In the genomic region with DNA sequence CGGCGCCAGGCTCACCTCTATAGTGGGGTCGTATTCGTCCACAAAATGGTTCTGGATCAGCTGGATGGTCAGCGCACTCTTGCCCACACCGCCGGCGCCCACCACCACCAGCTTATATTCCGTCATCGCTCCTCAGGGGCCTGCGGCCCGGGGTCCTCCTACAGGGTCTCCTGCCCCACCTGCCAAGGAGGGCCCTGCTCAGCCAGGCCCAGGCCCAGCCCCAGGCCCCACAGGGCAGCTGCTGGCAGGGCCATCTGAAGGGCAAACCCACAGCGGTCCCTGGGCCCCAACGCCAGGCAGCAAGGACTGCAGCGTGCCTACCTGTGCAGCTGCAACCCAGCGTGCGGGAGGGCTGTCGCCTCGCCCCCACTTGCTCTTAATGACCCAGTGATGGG, we compare ENCODE assay signal across 8 cellular contexts. TPM values are rescaled to one million over a fixed set of nuclear protein-coding genes. Genes with fewer than 3 reads are reported as not detected.
DNase-seq lines count a peak whose midpoint lies in the region; ATAC-seq and TF ChIP-seq lines count a peak whose summit lies in the region.

No MANE protein-coding gene starts in this region.

- no peak for TF ChIP-seq CTCF in uterus (IDR thresholded peaks at IDR 0.05)

- H3K36me3 Mint-ChIP-seq in activated naive CD4-positive, alpha-beta T cell treated with anti-CD3 and anti-CD28 coated beads, Interleukin-2, amount 10 ng/mL, durations not matched to agents 7 days and 5 days: peaks cover 8% of the 10 kb centered on the region
- peaks cover 15% of the 10 kb centered on the region for H3K36me3 Mint-ChIP-seq in central memory CD8-positive, alpha-beta T cell (ENCODE audit: insufficient read depth)

- no peak for TF ChIP-seq POLR2A in uterus (IDR thresholded peaks at IDR 0.05)

- H3K4me3 Mint-ChIP-seq in activated naive CD4-positive, alpha-beta T cell treated with anti-CD3 and anti-CD28 coated beads, Interleukin-2, amount 10 ng/mL, durations not matched to agents 7 days and 5 days: peak overlapping the region; percentile 74
- peak overlapping the region; percentile 71 for H3K4me3 Mint-ChIP-seq in central memory CD8-positive, alpha-beta T cell

- no peak for ATAC-seq in central memory CD8-positive, alpha-beta T cell (replicated peaks; ENCODE audit: extremely low read depth, poor library complexity, severe bottlenecking)
- ATAC-seq in GM19467 (IDR thresholded peaks at IDR 0.05; ENCODE audit: unreplicated experiment): no peak

- no peaks in the 10 kb centered on the region for H3K9me3 Mint-ChIP-seq in activated naive CD4-positive, alpha-beta T cell treated with anti-CD3 and anti-CD28 coated beads, Interleukin-2, amount 10 ng/mL, durations not matched to agents 7 days and 5 days
- no peaks in the 10 kb centered on the region for H3K9me3 Mint-ChIP-seq in central memory CD8-positive, alpha-beta T cell

- no peak for DNase-seq in activated naive CD4-positive, alpha-beta T cell treated with anti-CD3 and anti-CD28 coated beads, Interleukin-2, amount 10 ng/mL, durations not matched to agents 7 days and 5 days
- no peak for DNase-seq in activated naive CD4-positive, alpha-beta T cell (lab: John Stamatoyannopoulos, UW)
- DNase-seq in central memory CD8-positive, alpha-beta T cell (ENCODE audit: low spot score in 2 of 2): no peak
- peak in 1 of 2 donors; percentile 23 for DNase-seq in uterus
- DNase-seq in GF-D8 (lab: John Stamatoyannopoulos, UW): no peak
- DNase-seq in NCI-H1436 treated with DMSO at 0.1 percent for 48 hours (lab: John Stamatoyannopoulos, UW): no peak

- H3K36me3 ChIP-seq in uterus: no peaks in the 10 kb centered on the region

- CTCF ChIA-PET in activated naive CD4-positive, alpha-beta T cell treated with anti-CD3 and anti-CD28 coated beads, Interleukin-2, amount 10 ng/mL, durations not matched to agents 7 days and 5 days (lab: Charles Lee): interaction anchor here (1.5 kb wide), 1 partner anchor 107 kb away, joined by 3 read pairs; no protein-coding TSS in a partner anchor

- H3K4me1 Mint-ChIP-seq in activated naive CD4-positive, alpha-beta T cell treated with anti-CD3 and anti-CD28 coated beads, Interleukin-2, amount 10 ng/mL, durations not matched to agents 7 days and 5 days: peaks cover 25% of the 10 kb centered on the region
- peaks cover 16% of the 10 kb centered on the region for H3K4me1 Mint-ChIP-seq in central memory CD8-positive, alpha-beta T cell

- no peak overlapping the region for H3K27ac Mint-ChIP-seq in activated naive CD4-positive, alpha-beta T cell treated with anti-CD3 and anti-CD28 coated beads, Interleukin-2, amount 10 ng/mL, durations not matched to agents 7 days and 5 days
- H3K27ac Mint-ChIP-seq in central memory CD8-positive, alpha-beta T cell (ENCODE audit: low read depth): no peak overlapping the region

- H3K27me3 Mint-ChIP-seq in activated naive CD4-positive, alpha-beta T cell treated with anti-CD3 and anti-CD28 coated beads, Interleukin-2, amount 10 ng/mL, durations not matched to agents 7 days and 5 days: peaks cover 22% of the 10 kb centered on the region
- H3K27me3 Mint-ChIP-seq in central memory CD8-positive, alpha-beta T cell: no peaks in the 10 kb centered on the region

- intact Hi-C loops in uterus (cut with DNase I; ENCODE audit: low total_unique reads): no loop called here

- H3K4me1 ChIP-seq in mononuclear cell (ENCODE audit: insufficient read depth, low read length) (peaks cover 42% of the 10 kb centered on the region), uterus (peaks cover 0 to 9% of the 10 kb centered on the region in 2 donors)

- no peak overlapping the region for H3K27ac ChIP-seq in uterus

- peak overlapping the region; percentile 52 for H3K4me3 ChIP-seq in mononuclear cell (ENCODE audit: low read length)
- H3K4me3 ChIP-seq in uterus: peak overlapping the region; percentile 62 to 77

- no peaks in the 10 kb centered on the region for H3K9me3 ChIP-seq in mononuclear cell (ENCODE audit: low read depth, low read length)
- no peaks in the 10 kb centered on the region for H3K9me3 ChIP-seq in uterus

- H3K27me3 ChIP-seq in mononuclear cell (ENCODE audit: insufficient read depth, low read length) (no peaks in the 10 kb centered on the region), uterus (peaks cover 0 to 9% of the 10 kb centered on the region in 2 donors)

RNA-seq across cellular contexts. Expression of a gene that starts 1.2 kb away (rescaled TPM):
- total RNA-seq in mononuclear cell: 7.1 TPM
- total RNA-seq in uterus: 10 to 100 TPM in 3 of 4 donors, 1 to 10 TPM in 1; 5.4 to 37.6 (median 23.8) TPM

RNA-seq across cellular contexts. Expression of a gene that starts 3.1 kb away (rescaled TPM):
- 0.94 TPM for total RNA-seq in mononuclear cell
- total RNA-seq in uterus: 1 to 10 TPM in 2 of 4 donors, not detected in 2; 1.7 to 1.9 TPM

RNA-seq across cellular contexts. Expression of a gene that starts 26.3 kb away (rescaled TPM):
- total RNA-seq in mononuclear cell (2.1 TPM), uterus (1 to 10 TPM in 1 of 4 donors, under 1 TPM in 2, not detected in 1; 0.14 to 2.2 (median 0.51) TPM)

RNA-seq across cellular contexts. Expression of a gene that starts 26.6 kb away (rescaled TPM):
- 16.6 TPM for total RNA-seq in mononuclear cell
- 10 to 100 TPM in 2 of 4 donors, 1 to 10 TPM in 1, under 1 TPM in 1; 0.59 to 13.1 (median 8.0) TPM for total RNA-seq in uterus

RNA-seq across cellular contexts. Expression of a gene that starts 27.2 kb away (rescaled TPM):
- 92.2 TPM for total RNA-seq in mononuclear cell
- total RNA-seq in uterus: 100 to 1,000 TPM; 111 to 175 (median 142) TPM
